In genomic region chr2:70111752-70112591, GRCh38 we compare ENCODE assay signal across 8 cellular contexts. TPM values are rescaled to one million over a fixed set of nuclear protein-coding genes. Genes with fewer than 3 reads are reported as not detected.
DNase-seq lines count a peak whose midpoint lies in the region; TF ChIP-seq lines count a peak whose summit lies in the region.

No MANE protein-coding gene starts in this region.

- no peaks in the 10 kb centered on the region for H3K27me3 Mint-ChIP-seq in activated T-cell treated with anti-CD3 and anti-CD28 coated beads, Interleukin-2, amount 50 U/mL, for 24 hours

- H3K9me3 Mint-ChIP-seq in activated T-cell treated with anti-CD3 and anti-CD28 coated beads, Interleukin-2, amount 50 U/mL, for 24 hours = no peaks in the 10 kb centered on the region

- peaks cover 0 to 47% (median 13%) of the 10 kb centered on the region in 4 donors for H3K4me1 ChIP-seq in tibial artery

- no peak for TF ChIP-seq CTCF in fibroblast of villous mesenchyme (IDR thresholded peaks at IDR 0.05; ENCODE audit: insufficient read depth, low read depth, low read length)
- no peak for TF ChIP-seq CTCF in tibial artery (IDR thresholded peaks at IDR 0.05)

- H3K4me1 Mint-ChIP-seq in activated T-cell treated with anti-CD3 and anti-CD28 coated beads, Interleukin-2, amount 50 U/mL, for 24 hours (ENCODE audit: low read depth) = peaks cover 64% of the 10 kb centered on the region

- intact Hi-C loops in tibial artery (cut with DNase I; ENCODE audit: low total_unique reads) = no loop called here

- no peak overlapping the region for H3K4me3 Mint-ChIP-seq in activated T-cell treated with anti-CD3 and anti-CD28 coated beads, Interleukin-2, amount 50 U/mL, for 24 hours

- H3K4me3 ChIP-seq in fibroblast of villous mesenchyme (ENCODE audit: low read depth, low read length) = no peak overlapping the region
- H3K4me3 ChIP-seq in tibial artery = no peak overlapping the region

- DNase-seq in activated T-cell treated with anti-CD3 and anti-CD28 coated beads, Interleukin-2, amount 50 U/mL, for 24 hours = no peak
- DNase-seq in activated T-cell treated with anti-CD3 and anti-CD28 coated beads for 4 hours (no peak), NCI-H69 (lab: John Stamatoyannopoulos, UW) (peak; percentile 55), fibroblast of villous mesenchyme (ENCODE audit: low read depth) (peak; percentile 66), tibial artery (peak in 1 of 2 donors; percentile 29), SKM-1 (lab: John Stamatoyannopoulos, UW; ENCODE audit: unreplicated experiment) (no peak), foreskin melanocyte (no peak), LoVo (ENCODE audit: low spot score) (no peak)

- peak overlapping the region; percentile 61 for H3K27ac Mint-ChIP-seq in activated T-cell treated with anti-CD3 and anti-CD28 coated beads, Interleukin-2, amount 50 U/mL, for 24 hours

- no peaks in the 10 kb centered on the region for H3K9me3 ChIP-seq in tibial artery

- no peaks in the 10 kb centered on the region for H3K36me3 ChIP-seq in tibial artery

- H3K27me3 ChIP-seq in tibial artery = no peaks in the 10 kb centered on the region

- no peaks in the 10 kb centered on the region for H3K36me3 Mint-ChIP-seq in activated T-cell treated with anti-CD3 and anti-CD28 coated beads, Interleukin-2, amount 50 U/mL, for 24 hours (ENCODE audit: low read depth)

- peak overlapping the region; percentile 0 to 69 for H3K27ac ChIP-seq in tibial artery

RNA-seq across cellular contexts. Expression of gene PCBP1, which starts 24.7 kb away (rescaled TPM):
- 32.9 and 45.3 TPM in 2 replicates for total RNA-seq in fibroblast of villous mesenchyme

Comparison
In these comparisons a context has a peak if more than half of its experiments do, and no peak if none do; other contexts are left out.
1. DNase-seq: peak in NCI-H69 (single experiment) and fibroblast of villous mesenchyme (single experiment); none in activated T-cell treated with anti-CD3 and anti-CD28 coated beads, Interleukin-2, amount 50 U/mL, for 24 hours (single experiment), activated T-cell treated with anti-CD3 and anti-CD28 coated beads for 4 hours (single experiment), SKM-1 (single experiment), foreskin melanocyte (single experiment) and LoVo (single experiment).